In the genomic region with DNA sequence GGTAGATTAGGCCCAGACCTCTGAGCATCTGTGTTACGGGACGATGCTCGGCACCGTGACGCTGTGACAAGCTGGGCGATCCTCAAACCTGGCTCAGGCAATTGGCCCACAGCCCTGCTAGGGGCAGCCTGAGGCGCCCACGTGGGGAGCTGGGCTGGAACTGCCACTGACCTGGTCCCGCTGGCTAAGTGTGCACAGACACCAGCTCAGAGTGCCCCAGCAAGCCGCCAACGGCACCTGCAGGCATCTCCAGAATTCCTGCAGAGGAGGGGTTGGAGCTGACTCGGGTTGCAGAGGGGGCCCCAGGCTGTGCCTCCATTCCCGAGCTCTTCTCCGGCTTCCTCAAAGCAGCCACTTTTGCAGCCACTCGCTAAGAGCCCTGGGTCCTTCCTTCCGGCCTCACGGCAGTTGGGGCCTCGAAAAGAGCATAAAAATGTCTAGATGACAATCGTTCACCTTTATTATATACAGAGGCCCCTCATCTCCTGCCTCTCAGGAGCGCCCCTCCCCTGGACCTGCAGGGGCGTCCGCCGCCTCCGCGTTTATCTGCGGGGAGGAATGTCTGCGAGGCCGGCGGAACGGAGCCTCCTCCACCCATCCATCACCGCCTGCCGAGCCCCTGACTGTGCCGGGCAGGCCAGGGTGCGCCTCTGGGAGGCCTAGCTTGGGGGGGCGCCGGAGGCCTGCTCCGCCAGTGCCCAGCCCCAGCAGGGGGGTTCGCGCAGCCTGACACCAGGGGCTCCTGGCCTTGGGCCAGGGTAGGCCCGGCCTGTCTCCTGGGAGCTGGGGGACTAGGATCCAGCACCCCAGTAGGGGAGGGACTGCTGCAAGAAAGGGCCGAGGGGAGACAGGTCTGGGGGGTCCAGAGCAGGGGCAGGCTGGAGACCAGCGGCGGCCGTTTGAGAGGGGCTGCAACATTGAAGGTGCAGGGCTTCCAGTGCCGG, we compare ENCODE assay signal across 1 cellular context.
TF ChIP-seq lines count a peak whose summit lies in the region.

No MANE protein-coding gene starts in this region.

TF ChIP-seq in H1, 55 proteins besides CTCF, POLR2A, EP300 and RAD21:
- TF ChIP-seq NANOG (IDR thresholded peaks at IDR 0.05; ENCODE audit: insufficient read depth, low read depth, low read length, poor library complexity, severe bottlenecking): no peak
- TF ChIP-seq MAX (IDR thresholded peaks at IDR 0.05): 0 out of 2 replicates have a peak, but pooled peaks have one; percentile 29
